In the genomic region with DNA sequence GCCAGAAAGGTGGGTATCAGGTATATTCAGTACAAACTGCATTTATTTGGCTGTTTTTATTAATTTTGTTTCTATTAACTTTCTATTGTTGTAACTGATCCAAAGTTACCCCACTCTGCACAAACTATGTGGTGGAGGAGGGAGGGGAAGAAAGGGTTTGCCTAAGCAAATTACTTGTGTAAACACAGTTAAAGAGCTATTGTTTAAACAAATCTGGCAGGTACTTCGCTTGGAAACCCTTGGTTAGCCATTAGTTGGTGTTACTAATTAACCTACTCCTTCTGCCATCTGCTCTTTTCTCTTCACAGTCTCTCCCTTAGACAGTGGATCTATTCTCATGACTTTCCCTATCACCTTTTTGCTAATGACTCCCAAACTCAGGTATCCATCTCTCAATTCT, we compare ENCODE assay signal across 1 cellular context.
TF ChIP-seq lines count a peak whose summit lies in the region.

No MANE protein-coding gene starts in this region.

TF ChIP-seq in HepG2, 621 proteins besides CTCF, POLR2A, EP300 and RAD21 (continued from another document and continues in another):
- TF ChIP-seq ZNF280B (CRISPR knock-in tag; IDR thresholded peaks at IDR 0.05; ENCODE audit: borderline replicate concordance) (no peak), ZNF710 (CRISPR knock-in tag; IDR thresholded peaks at IDR 0.05; ENCODE audit: borderline replicate concordance) (peak; percentile 83), EHMT2 (IDR thresholded peaks at IDR 0.05; ENCODE audit: borderline replicate concordance, low read depth, low read length) (peak; percentile 51; the same call in 1 of the 2 replicates), DR1 (CRISPR knock-in tag; IDR thresholded peaks at IDR 0.05) (no peak), ZNF318 (CRISPR knock-in tag; IDR thresholded peaks at IDR 0.05) (no peak), MXD4 (CRISPR knock-in tag; IDR thresholded peaks at IDR 0.05) (0 out of 2 replicates have a peak, but pooled peaks have one; percentile 26), ZNF552 (CRISPR knock-in tag; IDR thresholded peaks at IDR 0.05; ENCODE audit: borderline replicate concordance) (no peak), RARA (CRISPR knock-in tag; IDR thresholded peaks at IDR 0.05) (0 out of 2 replicates have a peak, but pooled peaks have one; percentile 47), UBTF (CRISPR knock-in tag; IDR thresholded peaks at IDR 0.05) (no peak), CENPBD1 (CRISPR knock-in tag; IDR thresholded peaks at IDR 0.05; ENCODE audit: borderline replicate concordance, low read depth) (no peak), ZNF570 (CRISPR knock-in tag; IDR thresholded peaks at IDR 0.05; ENCODE audit: borderline replicate concordance) (no peak), ZNF343 (CRISPR knock-in tag; IDR thresholded peaks at IDR 0.05) (no peak), CENPT (CRISPR knock-in tag; IDR thresholded peaks at IDR 0.05; ENCODE audit: low read depth) (no peak), RAD51 (IDR thresholded peaks at IDR 0.05; ENCODE audit: borderline replicate concordance) (no peak), PRDM10 (CRISPR knock-in tag; IDR thresholded peaks at IDR 0.05; ENCODE audit: low read depth) (no peak), CREM (IDR thresholded peaks at IDR 0.05) (peak; percentile 59), CREM (CRISPR knock-in tag; IDR thresholded peaks at IDR 0.05) (no peak), ZNF569 (CRISPR knock-in tag; IDR thresholded peaks at IDR 0.05; ENCODE audit: borderline replicate concordance) (no peak), BCL6 (CRISPR knock-in tag; IDR thresholded peaks at IDR 0.05) (peak; percentile 68), SP140L (CRISPR knock-in tag; IDR thresholded peaks at IDR 0.05; ENCODE audit: borderline replicate concordance) (no peak), TCF7L2 (IDR thresholded peaks at IDR 0.05; ENCODE audit: low read depth, low read length) (no peak), TCF7 (IDR thresholded peaks at IDR 0.05; ENCODE audit: low read depth) (peak; percentile 79), ZNF20 (CRISPR knock-in tag; IDR thresholded peaks at IDR 0.05) (no peak), JUND (CRISPR knock-in tag; IDR thresholded peaks at IDR 0.05) (no peak), ZFP91 (CRISPR knock-in tag; IDR thresholded peaks at IDR 0.05; ENCODE audit: borderline replicate concordance) (no peak), ZNF766 (CRISPR knock-in tag; IDR thresholded peaks at IDR 0.05; ENCODE audit: borderline replicate concordance) (no peak), HIVEP1 (CRISPR knock-in tag; IDR thresholded peaks at IDR 0.05) (no peak), ZNF563 (CRISPR knock-in tag; IDR thresholded peaks at IDR 0.05) (no peak), SOX6 (IDR thresholded peaks at IDR 0.05) (no peak), SOX6 (CRISPR knock-in tag; IDR thresholded peaks at IDR 0.05) (peak; percentile 97)
- TF ChIP-seq, protein P1, sequence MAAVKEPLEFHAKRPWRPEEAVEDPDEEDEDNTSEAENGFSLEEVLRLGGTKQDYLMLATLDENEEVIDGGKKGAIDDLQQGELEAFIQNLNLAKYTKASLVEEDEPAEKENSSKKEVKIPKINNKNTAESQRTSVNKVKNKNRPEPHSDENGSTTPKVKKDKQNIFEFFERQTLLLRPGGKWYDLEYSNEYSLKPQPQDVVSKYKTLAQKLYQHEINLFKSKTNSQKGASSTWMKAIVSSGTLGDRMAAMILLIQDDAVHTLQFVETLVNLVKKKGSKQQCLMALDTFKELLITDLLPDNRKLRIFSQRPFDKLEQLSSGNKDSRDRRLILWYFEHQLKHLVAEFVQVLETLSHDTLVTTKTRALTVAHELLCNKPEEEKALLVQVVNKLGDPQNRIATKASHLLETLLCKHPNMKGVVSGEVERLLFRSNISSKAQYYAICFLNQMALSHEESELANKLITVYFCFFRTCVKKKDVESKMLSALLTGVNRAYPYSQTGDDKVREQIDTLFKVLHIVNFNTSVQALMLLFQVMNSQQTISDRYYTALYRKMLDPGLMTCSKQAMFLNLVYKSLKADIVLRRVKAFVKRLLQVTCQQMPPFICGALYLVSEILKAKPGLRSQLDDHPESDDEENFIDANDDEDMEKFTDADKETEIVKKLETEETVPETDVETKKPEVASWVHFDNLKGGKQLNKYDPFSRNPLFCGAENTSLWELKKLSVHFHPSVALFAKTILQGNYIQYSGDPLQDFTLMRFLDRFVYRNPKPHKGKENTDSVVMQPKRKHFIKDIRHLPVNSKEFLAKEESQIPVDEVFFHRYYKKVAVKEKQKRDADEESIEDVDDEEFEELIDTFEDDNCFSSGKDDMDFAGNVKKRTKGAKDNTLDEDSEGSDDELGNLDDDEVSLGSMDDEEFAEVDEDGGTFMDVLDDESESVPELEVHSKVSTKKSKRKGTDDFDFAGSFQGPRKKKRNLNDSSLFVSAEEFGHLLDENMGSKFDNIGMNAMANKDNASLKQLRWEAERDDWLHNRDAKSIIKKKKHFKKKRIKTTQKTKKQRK (IDR thresholded peaks at IDR 0.05; ENCODE audit: low read length), result no peak
